ENCODE assay signal across 8 cellular contexts in the genomic region with DNA sequence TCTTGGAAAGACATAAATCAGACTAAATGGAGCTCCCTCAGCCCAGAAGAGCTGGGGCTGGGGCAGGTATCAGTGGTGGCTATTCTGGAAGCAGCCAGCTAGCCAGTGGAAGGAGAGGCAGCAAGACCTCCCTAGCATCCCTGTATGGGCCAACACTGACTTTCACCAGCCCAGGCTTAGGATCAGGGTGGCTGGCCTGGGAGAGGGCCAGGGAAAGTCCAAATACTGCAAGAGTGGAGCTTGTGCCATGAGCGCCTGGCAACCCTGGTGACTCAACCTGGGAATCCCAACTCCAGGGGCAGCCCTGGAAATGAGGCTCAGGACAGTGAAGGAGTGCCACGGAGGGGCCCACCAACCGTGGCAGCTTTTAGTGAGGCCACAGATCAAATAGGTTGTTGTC. TPM values are rescaled to one million over a fixed set of nuclear protein-coding genes. Genes with fewer than 3 reads are reported as not detected.
DNase-seq lines count a peak whose midpoint lies in the region; ATAC-seq and TF ChIP-seq lines count a peak whose summit lies in the region.

No MANE protein-coding gene starts in this region.

- H3K27me3 ChIP-seq in prostate gland (replicated peaks; ENCODE audit: insufficient read depth), result no peaks in the 10 kb centered on the region

- intact Hi-C loops in prostate gland (cut with DNase I), result loop anchor here (10.0 kb wide), 2 partner anchors 203 to 243 kb away; partner anchors contain the start of genes PDLIM4 and SLC22A4

- no peak for TF ChIP-seq POLR2A in prostate gland (IDR thresholded peaks at IDR 0.05)

- DNase-seq in Daoy (ENCODE audit: low read depth) (peak; percentile 94), RWPE1 (ENCODE audit: low spot score) (peak; percentile 84), fibroblast of gingiva (ENCODE audit: low read depth) (peak; percentile 87), prostate gland (ENCODE audit: low spot score) (peak; percentile 27), activated gamma-delta T cell treated with Interleukin-2 at 50 U/mL for 16 hours (no peak), NCI-H146 treated with DMSO at 0.1 percent for 48 hours (lab: John Stamatoyannopoulos, UW; ENCODE audit: unreplicated experiment) (no peak)

- POLR2A ChIA-PET in RWPE1 (lab: Yijun Ruan, JAX; ENCODE audit: low non-redundant PET), result no interaction called here

- no peaks in the 10 kb centered on the region for H3K36me3 ChIP-seq in prostate gland

- no peaks in the 10 kb centered on the region for H3K4me1 ChIP-seq in prostate gland (replicated peaks)

- H3K4me3 ChIP-seq in prostate gland, result no peak overlapping the region

- H3K9me3 ChIP-seq in prostate gland, result no peaks in the 10 kb centered on the region

- no peak for TF ChIP-seq CTCF in RWPE1 (conservative IDR thresholded peaks at IDR 0.05; ENCODE audit: low read depth)
- no peak for TF ChIP-seq CTCF in prostate gland (IDR thresholded peaks at IDR 0.05)

- CTCF ChIA-PET in RWPE1 (lab: Yijun Ruan, JAX), result interaction anchor here (0.5 to 1.4 kb wide), 3 partner anchors 19 to 88 kb away, joined by 3 read pairs; no protein-coding TSS in a partner anchor

- H3K27ac ChIP-seq in RWPE1, result peak overlapping the region; percentile 95
- H3K27ac ChIP-seq in prostate gland, result peak overlapping the region; percentile 94 to 96

- 72% methylated on average over 3 of the region's 3 CpGs for WGBS in prostate gland

- ATAC-seq in GM18907 (IDR thresholded peaks at IDR 0.05; ENCODE audit: unreplicated experiment) (no peak), GM21825 (IDR thresholded peaks at IDR 0.05; ENCODE audit: unreplicated experiment) (no peak)

RNA-seq across cellular contexts. Expression of gene IRF1, which starts 7.6 kb away (rescaled TPM):
- total RNA-seq in Daoy (2014; rRNA removed; shearing (Covaris generic)), result 18.2 and 20.1 TPM in 2 replicates
- 10 to 100 TPM; 42.2 to 47.0 TPM for total RNA-seq in prostate gland

RNA-seq across cellular contexts. Expression of gene IL5, which starts 45.2 kb away (rescaled TPM):
- total RNA-seq in Daoy (2014; rRNA removed; shearing (Covaris generic)), result not detected in 2 replicates
- total RNA-seq in prostate gland, result not detected

RNA-seq across cellular contexts. Expression of gene RAD50, which starts 58.6 kb away (rescaled TPM):
- 16.5 and 17.6 TPM in 2 replicates for total RNA-seq in Daoy (2014; rRNA removed; shearing (Covaris generic))
- total RNA-seq in prostate gland, result 10 to 100 TPM; 20.2 to 37.0 TPM

Comparison
In these comparisons a context has a peak if more than half of its experiments do, and no peak if none do; other contexts are left out.
1. DNase-seq: peak in Daoy (single experiment), RWPE1 (single experiment), fibroblast of gingiva (single experiment) and prostate gland (single experiment); none in activated gamma-delta T cell treated with Interleukin-2 at 50 U/mL for 16 hours (single experiment) and NCI-H146 treated with DMSO at 0.1 percent for 48 hours (single experiment).